26 cellular contexts compared by ENCODE assay signal in the genomic region with DNA sequence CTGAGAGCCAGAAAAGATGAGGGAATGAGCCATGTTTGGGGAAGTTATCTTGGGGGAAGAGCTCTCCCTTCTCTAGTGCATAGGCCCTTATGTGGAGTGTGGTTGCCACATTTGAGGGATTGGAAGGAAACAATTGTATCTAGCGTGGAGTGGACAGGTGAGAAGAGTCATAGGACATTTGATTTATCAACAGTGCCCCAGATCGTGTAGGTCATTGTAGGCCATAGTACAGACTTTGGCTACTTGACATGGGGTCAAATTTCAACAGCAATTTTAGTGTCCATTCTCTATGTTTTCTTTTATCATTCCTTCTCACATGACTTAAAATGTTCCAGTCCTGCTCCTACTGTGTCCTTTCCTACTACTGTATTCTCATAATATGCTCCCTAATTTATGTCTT.
"Had no signal": no experiment of that assay in that cellular context is flagged by ENCODE, and none has a peak within 500 bp of the region (broad histone marks: within the 10 kb centered on the region; RNA-seq: fewer than 3 reads in every experiment).

No MANE protein-coding gene starts in this region.

- FAIRE-seq: colon, endometrium, endothelial cell of umbilical vein, frontal cortex had no signal

- H3K27me3 ChIP-seq: esophagus muscularis mucosa, esophagus squamous epithelium, foreskin keratinocyte, gastrocnemius medialis, gastroesophageal sphincter, heart left ventricle had no signal

- H3K4me1 ChIP-seq: esophagus squamous epithelium, foreskin keratinocyte, gastrocnemius medialis, gastroesophageal sphincter, heart left ventricle had no signal

- H3K4me3 ChIP-seq: coronary artery, dorsolateral prefrontal cortex, esophagus muscularis mucosa, esophagus squamous epithelium, gastrocnemius medialis, gastroesophageal sphincter, heart left ventricle had no signal

- ATAC-seq: effector memory CD8-positive, alpha-beta T cell; esophagus mucosa; foreskin keratinocyte; gastrocnemius medialis; gastroesophageal sphincter; heart left ventricle had no signal

- H3K9me3 ChIP-seq: esophagus muscularis mucosa, esophagus squamous epithelium, gastrocnemius medialis, gastroesophageal sphincter, heart left ventricle had no signal

- H3K27ac ChIP-seq: coronary artery, dorsolateral prefrontal cortex, epithelial cell of prostate, esophagus muscularis mucosa, esophagus squamous epithelium, foreskin keratinocyte, gastrocnemius medialis, gastroesophageal sphincter, heart left ventricle had no signal

- H3K36me3 ChIP-seq: esophagus muscularis mucosa, esophagus squamous epithelium, gastrocnemius medialis, gastroesophageal sphincter, heart left ventricle had no signal

- DNase-seq: cortex of kidney; dermis blood vessel endothelial cell; dorsolateral prefrontal cortex; effector CD4-positive, alpha-beta T cell; effector CD8-positive, alpha-beta T cell; effector memory CD4-positive, alpha-beta T cell; effector memory CD8-positive, alpha-beta T cell; endodermal cell; erythroblast; esophagus squamous epithelium; foreskin fibroblast; foreskin keratinocyte; foreskin melanocyte; gastrocnemius medialis; glutamatergic neuron; head of caudate nucleus; heart left ventricle had no signal
